21 cellular contexts compared by ENCODE assay signal in the genomic region with DNA sequence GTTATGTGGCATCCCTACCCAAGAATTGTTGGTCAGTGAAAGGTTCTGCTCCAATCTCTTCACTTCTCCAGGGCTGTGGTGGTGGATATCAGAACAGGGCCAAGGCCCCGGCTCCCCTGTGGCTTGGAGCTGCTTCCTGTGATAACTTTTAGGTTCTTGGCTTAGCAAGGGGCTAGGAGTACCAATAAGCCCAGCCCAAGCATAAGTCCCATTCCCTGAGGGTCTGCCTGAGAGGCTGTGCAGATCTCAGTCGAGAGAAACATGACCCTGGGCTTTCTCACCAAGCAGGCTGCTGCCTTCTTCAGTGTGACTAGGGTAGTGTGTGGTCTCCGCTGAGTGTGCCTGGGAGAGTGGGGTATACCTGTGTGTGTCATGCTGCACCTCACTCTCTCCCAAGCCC.
"Had no signal": no experiment of that assay in that cellular context is flagged by ENCODE, and none has a peak within 500 bp of the region (broad histone marks: within the 10 kb centered on the region; RNA-seq: fewer than 3 reads in every experiment).

No MANE protein-coding gene starts in this region.

- H3K9me3 Mint-ChIP-seq: activated T-helper 2 cell treated with anti-CD3 and anti-CD28 coated beads, Interferon-gamma antibody, Interleukin-2, Interleukin-4, amounts not matched to agents 10 μg/mL and 5 μg/mL and 100 μg/mL, durations not matched to agents 14 hours and 24 hours and 36 hours; dendritic cell treated with granulocyte-macrophage colony-stimulating factor and Interleukin-4, amounts not matched to agents 40 ng/mL and 50 ng/mL, for 4 days; immature natural killer cell; natural killer cell; T-cell; T-helper 2 cell treated with Interferon-gamma antibody and Interleukin-4, amounts not matched to agents 5 μg/mL and 100 μg/mL, for 36 hours had no signal

- H3K27me3 ChIP-seq: breast epithelium, esophagus muscularis mucosa, foreskin keratinocyte, heart left ventricle, upper lobe of left lung, vagina had no signal

- DNase-seq: activated CD4-positive, alpha-beta T cell treated with anti-CD3 and anti-CD28 coated beads for 36 hours; activated CD4-positive, CD25-positive, alpha-beta regulatory T cell; activated CD8-positive, alpha-beta memory T cell treated with anti-CD3 and anti-CD28 coated beads for 24 hours; amygdala; central memory CD4-positive, alpha-beta T cell; foreskin keratinocyte; heart left ventricle; immature natural killer cell; mesenchymal stem cell; natural killer cell; stimulated activated naive CD8-positive, alpha-beta T cell treated with anti-CD3 and anti-CD28 coated beads, Interleukin-15, Interleukin-2, amounts not matched to agents 100 U/mL and 50 U/mL, for 24 hours; substantia nigra; T-cell; upper lobe of left lung had no signal

- H3K36me3 Mint-ChIP-seq: natural killer cell had no signal

- H3K4me3 Mint-ChIP-seq: activated CD4-positive, alpha-beta T cell treated with anti-CD3 and anti-CD28 coated beads for 36 hours; dendritic cell treated with granulocyte-macrophage colony-stimulating factor and Interleukin-4, amounts not matched to agents 40 ng/mL and 50 ng/mL, for 4 days; immature natural killer cell; natural killer cell; T-cell; T-helper 2 cell treated with Interferon-gamma antibody and Interleukin-4, amounts not matched to agents 5 μg/mL and 100 μg/mL, for 36 hours had no signal

- H3K27ac Mint-ChIP-seq: activated CD4-positive, alpha-beta T cell treated with anti-CD3 and anti-CD28 coated beads for 36 hours; activated T-helper 2 cell treated with anti-CD3 and anti-CD28 coated beads, Interferon-gamma antibody, Interleukin-2, Interleukin-4, amounts not matched to agents 10 μg/mL and 5 μg/mL and 100 μg/mL, durations not matched to agents 14 hours and 24 hours and 36 hours; dendritic cell treated with granulocyte-macrophage colony-stimulating factor and Interleukin-4, amounts not matched to agents 40 ng/mL and 50 ng/mL, for 4 days; natural killer cell; T-helper 2 cell treated with Interferon-gamma antibody and Interleukin-4, amounts not matched to agents 5 μg/mL and 100 μg/mL, for 36 hours had no signal

- H3K9me3 ChIP-seq: breast epithelium, esophagus muscularis mucosa, heart left ventricle, upper lobe of left lung, vagina had no signal

- ATAC-seq: activated CD4-positive, alpha-beta T cell treated with anti-CD3 and anti-CD28 coated beads for 36 hours; foreskin keratinocyte; heart left ventricle; natural killer cell; right cardiac atrium; stimulated activated naive CD8-positive, alpha-beta T cell treated with anti-CD3 and anti-CD28 coated beads, Interleukin-15, Interleukin-2, amounts not matched to agents 100 U/mL and 50 U/mL, for 24 hours; T-cell had no signal

- H3K4me1 ChIP-seq: foreskin keratinocyte had no signal

- H3K27me3 Mint-ChIP-seq: activated CD4-positive, alpha-beta T cell treated with anti-CD3 and anti-CD28 coated beads for 36 hours; dendritic cell treated with granulocyte-macrophage colony-stimulating factor and Interleukin-4, amounts not matched to agents 40 ng/mL and 50 ng/mL, for 4 days; T-cell had no signal

- H3K4me3 ChIP-seq: breast epithelium, esophagus muscularis mucosa, heart left ventricle, upper lobe of left lung, vagina had no signal

- H3K27ac ChIP-seq: breast epithelium, esophagus muscularis mucosa, foreskin keratinocyte, heart left ventricle, vagina had no signal
